In the genomic region with DNA sequence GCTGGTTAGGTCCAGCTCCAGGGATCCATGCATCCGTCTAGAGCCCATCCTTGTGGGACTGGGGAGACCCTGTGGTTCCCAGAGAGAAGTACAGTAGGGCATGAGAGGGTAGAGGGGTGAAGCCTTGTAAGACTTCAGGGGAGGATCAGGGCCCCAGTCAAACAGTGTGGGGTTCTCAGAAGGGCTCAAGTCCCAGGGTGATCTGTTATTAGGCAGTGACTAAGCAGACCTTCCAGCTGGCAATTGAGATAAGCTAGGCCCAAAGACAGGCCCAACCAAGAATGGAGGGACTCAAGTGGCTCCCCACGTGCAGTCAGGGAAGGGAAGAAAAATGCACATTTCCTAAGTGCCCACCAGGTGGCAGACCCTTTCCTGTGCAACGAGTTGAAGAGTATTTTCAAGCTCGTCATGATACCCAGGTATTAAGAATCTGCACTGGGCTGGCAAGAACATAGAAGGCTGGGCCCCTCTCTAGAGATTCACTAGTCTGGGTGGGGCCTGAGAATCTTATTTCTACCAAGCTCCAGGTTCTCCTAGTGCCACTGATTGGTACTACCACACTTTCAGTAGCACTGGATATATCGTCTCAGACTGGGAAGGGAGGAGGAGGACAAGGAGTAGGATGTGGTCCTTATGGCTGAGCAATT, we compare ENCODE assay signal across 8 cellular contexts.
DNase-seq lines count a peak whose midpoint lies in the region; ATAC-seq and TF ChIP-seq lines count a peak whose summit lies in the region.

No MANE protein-coding gene starts in this region.

- peak; percentile 82 for ATAC-seq in GM19455 (IDR thresholded peaks at IDR 0.05; ENCODE audit: unreplicated experiment)
- ATAC-seq in HG03457 (IDR thresholded peaks at IDR 0.05; ENCODE audit: unreplicated experiment): peak; percentile 78

- peak overlapping the region; percentile 75 for H2AFZ ChIP-seq in mammary epithelial cell (ENCODE audit: low read depth, low read length)

- in situ Hi-C loops in mammary epithelial cell (cut with MboI; ENCODE audit: low sequenced_read_pairs in 2 of 2): no loop called here

- H3K4me2 ChIP-seq in mammary epithelial cell (ENCODE audit: insufficient read depth, low read depth, low read length): no peak overlapping the region

- peak; percentile 73 for DNase-seq in DMS 273 (lab: John Stamatoyannopoulos, UW; ENCODE audit: unreplicated experiment)
- DNase-seq in DMS 273 treated with DMSO at 0.1 percent for 48 hours (lab: John Stamatoyannopoulos, UW): no peak
- peak; percentile 85 for DNase-seq in OCI-M1 (lab: John Stamatoyannopoulos, UW)
- peak; percentile 58 for DNase-seq in mammary epithelial cell
- peak; percentile 77 for DNase-seq in kidney tubule cell (ENCODE audit: low spot score)
- DNase-seq in stimulated activated CD8-positive, alpha-beta memory T cell treated with anti-CD3 and anti-CD28 coated beads, Interleukin-4, amount 100 ng/mL, for 48 hours: peak; percentile 36

- H3K4me1 ChIP-seq in mammary epithelial cell (ENCODE audit: insufficient read depth, low read length): no peaks in the 10 kb centered on the region

- CTCF ChIA-PET in mammary epithelial cell (lab: Charles Lee; ENCODE audit: low non-redundant PET): interaction anchor here (0.5 to 0.9 kb wide), 2 partner anchors 297 to 494 kb away, joined by 3 to 5 read pairs; no protein-coding TSS in a partner anchor

- WGBS in mammary epithelial cell (ENCODE audit: low coverage, missing lambda C conversion rate): 50% methylated on average over 5 of the region's 5 CpGs

- H3K27ac ChIP-seq in mammary epithelial cell (ENCODE audit: insufficient read depth, low read depth, low read length): no peak overlapping the region

- H3K36me3 ChIP-seq in mammary epithelial cell (ENCODE audit: insufficient read depth, low read length): no peaks in the 10 kb centered on the region

- no peak overlapping the region for H3K9ac ChIP-seq in mammary epithelial cell (ENCODE audit: insufficient read depth, low read length)

- dilution Hi-C loops in mammary epithelial cell (cut with HindIII; ENCODE audit: low sequenced_read_pairs): no loop called here

- H3K9me3 ChIP-seq in mammary epithelial cell (replicated peaks; ENCODE audit: insufficient read depth, low read length): no peaks in the 10 kb centered on the region

- no peaks in the 10 kb centered on the region for H4K20me1 ChIP-seq in mammary epithelial cell (ENCODE audit: insufficient read depth, low read length)

- no peak overlapping the region for H3K4me3 ChIP-seq in mammary epithelial cell (replicated peaks in 1 of 3; ENCODE audit: insufficient read depth in 1 of 3, low read depth in 2 of 3, low read length in 3 of 3)

- intact Hi-C loops in mammary epithelial cell (cut with micrococcal nuclease): loop anchor here (1.0 to 5.0 kb wide), 7 partner anchors 52 to 586 kb away; no protein-coding TSS in a partner anchor

- no peaks in the 10 kb centered on the region for H3K79me2 ChIP-seq in mammary epithelial cell (ENCODE audit: insufficient read depth, low read length)

- TF ChIP-seq CTCF in mammary epithelial cell (conservative IDR thresholded peaks at IDR 0.05 in 1 of 2, IDR thresholded peaks at IDR 0.05 in 1 of 2; ENCODE audit: extremely low read depth in 1 of 2, insufficient read depth in 1 of 2, low read depth in 1 of 2, low read length in 2 of 2): peak; percentile 64 to 66

- no TSS peak for BruUV-seq in mammary epithelial cell (replicated peaks; lab: Mats Ljungman, UMichigan)

- no peaks in the 10 kb centered on the region for H3K27me3 ChIP-seq in mammary epithelial cell (ENCODE audit: insufficient read depth, low read length)
